ENCODE assay signal across 16 cellular contexts in the genomic region with DNA sequence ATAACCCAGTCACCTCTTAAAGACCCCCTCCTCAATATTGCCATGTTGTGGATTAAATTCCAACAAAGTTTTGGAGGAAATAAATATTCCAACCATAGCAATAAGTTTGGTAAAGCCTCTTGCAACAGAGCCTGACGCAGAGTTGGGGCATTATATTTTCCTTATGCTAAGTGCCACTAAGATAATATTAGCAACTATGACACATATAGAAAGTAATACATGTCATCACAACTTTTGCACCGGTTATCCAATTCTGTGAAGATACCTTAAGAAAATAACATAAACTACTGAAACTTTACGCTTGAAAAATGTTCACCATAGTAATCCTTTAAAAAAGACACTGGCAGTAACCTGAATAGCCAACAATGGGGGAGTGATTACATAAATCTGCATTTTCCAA. TPM values are rescaled to one million over a fixed set of nuclear protein-coding genes. Genes with fewer than 3 reads are reported as not detected.
DNase-seq lines count a peak whose midpoint lies in the region; ATAC-seq and TF ChIP-seq lines count a peak whose summit lies in the region.
"Had no signal": no experiment of that assay in that cellular context is flagged by ENCODE, and none has a peak within 500 bp of the region (broad histone marks: within the 10 kb centered on the region; RNA-seq: fewer than 3 reads in every experiment).

No MANE protein-coding gene starts in this region.

- H3K4me1 Mint-ChIP-seq in stimulated activated naive B cell treated with anti-CD40 and anti-IgM and Interleukin-4, amounts not matched to agents 10 μg/mL and 1 μg/mL and 100 μg/mL, for 72 hours: peaks cover 14 to 48% of the 10 kb centered on the region in 2 donors

- H3K4me3 Mint-ChIP-seq in stimulated activated naive B cell treated with anti-CD40 and anti-IgM and Interleukin-4, amounts not matched to agents 10 μg/mL and 1 μg/mL and 100 μg/mL, for 72 hours: peak overlapping the region in 1 of 2 donors; percentile 53
- H3K4me3 Mint-ChIP-seq: T-helper 1 cell treated with Interleukin-12 subunit alpha and Interleukin-12 subunit beta and Interleukin-4 antibody, amounts not matched to agents 30 μg/mL and 1 μg/mL, for 36 hours had no signal

- no peaks in the 10 kb centered on the region for H3K36me3 ChIP-seq in SJCRH30
- H3K36me3 ChIP-seq: HAP-1, SJSA1 had no signal

- no peaks in the 10 kb centered on the region; the same call in 1 of the 2 replicates for H3K27me3 ChIP-seq in SJCRH30
- H3K27me3 ChIP-seq: SJSA1 had no signal

- no peaks in the 10 kb centered on the region for H3K9me3 ChIP-seq in SJCRH30 (replicated peaks)
- H3K9me3 ChIP-seq: SJSA1 had no signal

- H3K4me3 ChIP-seq in SJCRH30: no peak overlapping the region
- H3K4me3 ChIP-seq: HAP-1, SJSA1 had no signal

- H3K27ac Mint-ChIP-seq in stimulated activated naive B cell treated with anti-CD40 and anti-IgM and Interleukin-4, amounts not matched to agents 10 μg/mL and 1 μg/mL and 100 μg/mL, for 72 hours: peak overlapping the region; percentile 31
- H3K27ac Mint-ChIP-seq: T-helper 1 cell treated with Interleukin-12 subunit alpha and Interleukin-12 subunit beta and Interleukin-4 antibody, amounts not matched to agents 30 μg/mL and 1 μg/mL, for 36 hours had no signal

- TF ChIP-seq CTCF in GM13976 (IDR thresholded peaks at IDR 0.05; ENCODE audit: borderline replicate concordance, control extremely low read depth, extremely low read depth, insufficient read depth, missing control alignments): no peak

- H3K36me3 Mint-ChIP-seq in stimulated activated naive B cell treated with anti-CD40 and anti-IgM and Interleukin-4, amounts not matched to agents 10 μg/mL and 1 μg/mL and 100 μg/mL, for 72 hours: peaks cover 0 to 3% of the 10 kb centered on the region in 2 donors

- in situ Hi-C loops in GM13976 (cut with MboI; ENCODE audit: low sequenced_read_pairs, unreplicated experiment): no loop called here

- ATAC-seq in GM21576 (IDR thresholded peaks at IDR 0.05; ENCODE audit: unreplicated experiment) (peak; percentile 40), HG02763 (IDR thresholded peaks at IDR 0.05; ENCODE audit: unreplicated experiment) (no peak)
- peak in 1 of 2 donors; percentile 40 for ATAC-seq in stimulated activated naive B cell treated with anti-CD40 and anti-IgM and Interleukin-4, amounts not matched to agents 10 μg/mL and 1 μg/mL and 100 μg/mL, for 72 hours (replicated peaks)

- DNase-seq in GM13976 (ENCODE audit: low spot score) (peak; percentile 36), MV-4-11 (lab: John Stamatoyannopoulos, UW) (peak; percentile 47), NCI-H1105 (lab: John Stamatoyannopoulos, UW) (no peak), SJCRH30 (no peak)
- no peak for DNase-seq in stimulated activated naive B cell treated with anti-CD40 and anti-IgM and Interleukin-4, amounts not matched to agents 10 μg/mL and 1 μg/mL and 100 μg/mL, for 72 hours
- DNase-seq: COR-L47, NCI-H1436 treated with DMSO at 0.1 percent for 48 hours, NCI-H2029, NCI-H345, NCI-H524 treated with DMSO at 0.1 percent for 48 hours had no signal

- H3K4me1 ChIP-seq in SJCRH30: no peaks in the 10 kb centered on the region

- peaks cover 15 to 16% of the 10 kb centered on the region in 2 donors for H3K27me3 Mint-ChIP-seq in stimulated activated naive B cell treated with anti-CD40 and anti-IgM and Interleukin-4, amounts not matched to agents 10 μg/mL and 1 μg/mL and 100 μg/mL, for 72 hours

- H3K27ac ChIP-seq in SJCRH30: no peak overlapping the region
- H3K27ac ChIP-seq: C4-2B, SJSA1 had no signal

- H3K9me3 Mint-ChIP-seq in stimulated activated naive B cell treated with anti-CD40 and anti-IgM and Interleukin-4, amounts not matched to agents 10 μg/mL and 1 μg/mL and 100 μg/mL, for 72 hours: peaks cover 0 to 2% of the 10 kb centered on the region in 2 donors

RNA-seq across cellular contexts. Expression of a gene that starts 52.2 kb away (rescaled TPM):
- 1.3 and 1.5 TPM in 2 replicates for total RNA-seq in SJCRH30 (2014; rRNA removed; shearing (Covaris generic))

RNA-seq across cellular contexts. Expression of a gene that starts 59.9 kb away (rescaled TPM):
- 26.1 and 27.4 TPM in 2 replicates for total RNA-seq in SJCRH30 (2014; rRNA removed; shearing (Covaris generic))

Comparison
In these comparisons a context has a peak if more than half of its experiments do, and no peak if none do; other contexts are left out.
1. DNase-seq: peak in GM13976 (single experiment) and MV-4-11 (single experiment); none in stimulated activated naive B cell treated with anti-CD40 and anti-IgM and Interleukin-4, amounts not matched to agents 10 μg/mL and 1 μg/mL and 100 μg/mL, for 72 hours (single experiment), NCI-H1105 (single experiment) and SJCRH30 (0 of 2).